ENCODE assay signal across 35 cellular contexts in the genomic region with DNA sequence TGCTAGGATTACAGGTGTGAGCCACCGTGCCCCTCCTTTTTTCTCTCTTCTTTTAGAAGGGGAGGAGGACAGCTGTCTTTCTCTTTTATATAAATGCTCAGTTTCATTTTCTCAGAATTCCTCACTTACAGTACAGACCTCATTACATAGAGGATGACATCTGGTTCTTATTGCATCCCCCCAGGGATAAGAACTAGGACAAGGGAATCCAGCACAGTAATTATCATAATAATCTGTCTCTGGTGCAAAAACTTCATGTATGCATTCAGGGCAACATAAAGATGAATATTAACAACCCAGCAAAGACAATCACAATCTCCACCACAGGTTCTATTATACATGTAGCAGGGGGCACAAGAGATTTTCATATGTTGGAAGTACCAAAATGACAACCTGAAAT. TPM values are rescaled to one million over a fixed set of nuclear protein-coding genes. Genes with fewer than 3 reads are reported as not detected.
"Had no signal": no experiment of that assay in that cellular context is flagged by ENCODE, and none has a peak within 500 bp of the region (broad histone marks: within the 10 kb centered on the region; RNA-seq: fewer than 3 reads in every experiment).

No MANE protein-coding gene starts in this region.

- H3K9me3 ChIP-seq: left lung, lower lobe of right lung, ovary, right atrium auricular region, right lobe of liver, transverse colon, upper lobe of left lung, vagina had no signal

- H3K27me3 ChIP-seq: left lung, ovary, right atrium auricular region, right lobe of liver, transverse colon, upper lobe of left lung, vagina had no signal

- DNase-seq: hippocampal formation; kidney; left colon; left lung; lower lobe of right lung; mammary epithelial cell; mesenchymal stem cell; naive B cell; natural killer cell; nephron progenitor cell; ovary; right lobe of liver; stimulated activated CD4-positive, alpha-beta T cell treated with anti-CD3 and anti-CD28 coated beads, Interleukin-1b, Interleukin-23, amount 100 ng/mL, for 48 hours; stimulated activated CD4-positive, alpha-beta T cell treated with anti-CD3 and anti-CD28 coated beads, Interleukin-2, amount 100 ng/mL, for 48 hours; stimulated activated CD4-positive, alpha-beta T cell treated with anti-CD3 and anti-CD28 coated beads, Interleukin-4, amount 100 ng/mL, for 4 hours; stimulated activated CD8-positive, alpha-beta memory T cell treated with anti-CD3 and anti-CD28 coated beads, Interleukin-4, amount 100 ng/mL, for 48 hours; stimulated activated naive CD4-positive, alpha-beta T cell treated with Interleukin-2 at 50 U/mL for 16 hours; stimulated activated naive CD8-positive, alpha-beta T cell treated with anti-CD3 and anti-CD28 coated beads, Interleukin-15, amount 100 ng/mL, for 72 hours; substantia nigra; transverse colon; upper lobe of left lung had no signal

- H3K27ac Mint-ChIP-seq: natural killer cell; nephron progenitor cell; progenitor cell of endocrine pancreas; stimulated activated memory B cell treated with anti-CD40 and anti-IgM and Interleukin-4, amounts not matched to agents 10 μg/mL and 1 μg/mL and 100 μg/mL, for 72 hours; stimulated activated naive CD8-positive, alpha-beta T cell treated with anti-CD3 and anti-CD28 coated beads, Interleukin-15, amount 100 ng/mL, for 72 hours had no signal

- H3K27ac ChIP-seq: left lung, lower lobe of right lung, ovary, right atrium auricular region, right lobe of liver, transverse colon, upper lobe of left lung, vagina had no signal

- H3K9me3 Mint-ChIP-seq: natural killer cell; stimulated activated memory B cell treated with anti-CD40 and anti-IgM and Interleukin-4, amounts not matched to agents 10 μg/mL and 1 μg/mL and 100 μg/mL, for 72 hours; stimulated activated naive CD8-positive, alpha-beta T cell treated with anti-CD3 and anti-CD28 coated beads, Interleukin-15, amount 100 ng/mL, for 72 hours had no signal

- H3K4me3 Mint-ChIP-seq: naive B cell; natural killer cell; nephron progenitor cell; stimulated activated memory B cell treated with anti-CD40 and anti-IgM and Interleukin-4, amounts not matched to agents 10 μg/mL and 1 μg/mL and 100 μg/mL, for 72 hours; stimulated activated naive CD8-positive, alpha-beta T cell treated with anti-CD3 and anti-CD28 coated beads, Interleukin-15, amount 100 ng/mL, for 72 hours had no signal

- H3K4me1 ChIP-seq: left lung, lower lobe of right lung, right atrium auricular region, right lobe of liver, transverse colon, upper lobe of left lung, vagina had no signal

- H3K4me3 ChIP-seq: left lung, lower lobe of right lung, ovary, right atrium auricular region, right lobe of liver, smooth muscle cell, transverse colon, upper lobe of left lung, vagina had no signal

- H3K36me3 ChIP-seq: left lung, lower lobe of right lung, ovary, right atrium auricular region, right lobe of liver, transverse colon, upper lobe of left lung, vagina had no signal

- ATAC-seq: left colon; left lung; lower lobe of right lung; natural killer cell; right lobe of liver; stimulated activated memory B cell treated with anti-CD40 and anti-IgM and Interleukin-4, amounts not matched to agents 10 μg/mL and 1 μg/mL and 100 μg/mL, for 72 hours; stimulated activated naive CD8-positive, alpha-beta T cell treated with anti-CD3 and anti-CD28 coated beads, Interleukin-15, amount 100 ng/mL, for 72 hours had no signal

- H3K4me1 Mint-ChIP-seq: naive B cell; natural killer cell; nephron progenitor cell; stimulated activated memory B cell treated with anti-CD40 and anti-IgM and Interleukin-4, amounts not matched to agents 10 μg/mL and 1 μg/mL and 100 μg/mL, for 72 hours; stimulated activated naive CD8-positive, alpha-beta T cell treated with anti-CD3 and anti-CD28 coated beads, Interleukin-15, amount 100 ng/mL, for 72 hours had no signal

- H3K36me3 Mint-ChIP-seq: naive B cell; natural killer cell; stimulated activated memory B cell treated with anti-CD40 and anti-IgM and Interleukin-4, amounts not matched to agents 10 μg/mL and 1 μg/mL and 100 μg/mL, for 72 hours had no signal

RNA-seq across cellular contexts. Expression of gene SPZ1, which starts 5.1 kb away (rescaled TPM):
- total RNA-seq: kidney, left colon, left lung, liver, lower lobe of right lung, mammary epithelial cell, mononuclear cell, natural killer cell, omental fat pad, ovary, progenitor cell of endocrine pancreas, pulmonary artery endothelial cell, renal cortical epithelial cell, right atrium auricular region, right lobe of liver, skeletal muscle tissue, smooth muscle cell, temporal lobe, transverse colon, upper lobe of left lung, urinary bladder, vagina had no signal
- polyA plus RNA-seq: liver, mammary epithelial cell, ovary, smooth muscle cell, thymus, urinary bladder had no signal
